In the genomic region with DNA sequence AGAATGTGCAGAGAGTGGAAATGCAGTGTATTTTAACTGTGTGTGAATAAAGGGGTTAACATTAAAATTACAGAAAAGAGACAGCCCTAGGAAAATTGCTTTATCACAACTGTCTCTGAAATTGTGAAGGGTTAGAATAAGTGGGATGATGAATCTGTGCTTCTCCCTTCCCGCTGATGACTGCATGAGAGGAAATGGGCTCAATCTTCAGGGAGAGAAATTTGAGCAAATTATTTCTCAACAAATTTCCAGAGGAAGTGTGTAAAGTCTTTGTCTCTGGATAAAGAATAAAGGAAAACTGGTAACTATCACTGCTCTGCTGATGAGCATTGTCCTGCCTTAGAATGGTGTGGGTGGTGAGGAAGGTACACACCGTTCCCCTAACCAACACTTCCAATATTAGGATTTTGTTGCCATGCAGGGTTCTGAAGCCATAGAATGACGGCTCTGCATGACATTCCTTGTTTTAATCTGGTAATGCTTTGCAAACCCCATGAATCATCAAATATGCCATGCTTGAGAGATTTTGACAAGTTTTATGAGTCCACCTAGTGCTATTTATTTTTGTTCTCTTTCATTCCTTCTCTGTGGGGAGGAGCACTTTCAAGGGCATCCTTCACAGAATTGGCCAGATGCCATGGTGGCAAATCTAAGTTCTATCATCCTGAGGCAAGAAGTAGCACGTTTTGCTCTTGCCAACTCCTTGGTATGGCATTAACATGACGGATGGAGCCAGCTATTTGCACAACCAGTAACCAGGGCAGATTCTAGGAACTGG, we compare ENCODE assay signal across 15 cellular contexts.
DNase-seq lines count a peak whose midpoint lies in the region; TF ChIP-seq lines count a peak whose summit lies in the region.
"Had no signal": no experiment of that assay in that cellular context is flagged by ENCODE, and none has a peak within 500 bp of the region (broad histone marks: within the 10 kb centered on the region; RNA-seq: fewer than 3 reads in every experiment).

No MANE protein-coding gene starts in this region.

- H3K27ac ChIP-seq in testis = no peak overlapping the region
- H3K27ac ChIP-seq: ascending aorta, SJSA1, upper lobe of right lung, WERI-Rb-1 had no signal

- DNase-seq in NCI-H2171 treated with DMSO at 0.1 percent for 48 hours (lab: John Stamatoyannopoulos, UW) (peak; percentile 31), NCI-H2171 (lab: John Stamatoyannopoulos, UW) (no peak), SW480 (ENCODE audit: low spot score) (peak; percentile 20), fibroblast of pulmonary artery (ENCODE audit: low read depth) (peak; percentile 32), testis (peak; percentile 18), DMS153 treated with DMSO at 0.1 percent for 48 hours (lab: John Stamatoyannopoulos, UW; ENCODE audit: unreplicated experiment) (no peak), NCI-H510A treated with DMSO at 0.1 percent for 48 hours (lab: John Stamatoyannopoulos, UW) (no peak), NCI-H510A (lab: John Stamatoyannopoulos, UW) (no peak)
- DNase-seq: naive B cell, NCI-H524, small intestine, upper lobe of right lung, WERI-Rb-1 had no signal

- H3K36me3 ChIP-seq in testis (ENCODE audit: low read depth, missing control alignments) = no peaks in the 10 kb centered on the region
- H3K36me3 ChIP-seq: ascending aorta, SJSA1, upper lobe of right lung, WERI-Rb-1 had no signal

- TF ChIP-seq CTCF in fibroblast of pulmonary artery (IDR thresholded peaks at IDR 0.05; ENCODE audit: low read length, missing control alignments) = no peak
- no peak for TF ChIP-seq CTCF in testis (IDR thresholded peaks at IDR 0.05)

- H3K4me1 ChIP-seq in testis = peaks cover 3% of the 10 kb centered on the region
- H3K4me1 ChIP-seq: ascending aorta, SJSA1 had no signal

- WGBS in testis, 2 donors = 40 to 53% methylated on average over 5 of the region's 5 CpGs

- H3K4me3 ChIP-seq in fibroblast of pulmonary artery (replicated peaks; ENCODE audit: low read depth, low read length) = no peak overlapping the region
- no peak overlapping the region for H3K4me3 ChIP-seq in testis
- H3K4me3 ChIP-seq: ascending aorta, SJSA1, upper lobe of right lung had no signal

- TF ChIP-seq POLR2A in testis (IDR thresholded peaks at IDR 0.05) = no peak

- intact Hi-C loops in testis (cut with DNase I; ENCODE audit: low total_unique reads) = no loop called here

- H3K27me3 ChIP-seq in testis = no peaks in the 10 kb centered on the region
- H3K27me3 ChIP-seq: ascending aorta, SJSA1, upper lobe of right lung had no signal

- no peaks in the 10 kb centered on the region for H3K9me3 ChIP-seq in testis
- H3K9me3 ChIP-seq: ascending aorta, SJSA1, upper lobe of right lung had no signal

Comparison
In these comparisons a context has a peak if more than half of its experiments do, and no peak if none do; other contexts are left out.
1. DNase-seq: peak in NCI-H2171 treated with DMSO at 0.1 percent for 48 hours (single experiment), SW480 (single experiment), fibroblast of pulmonary artery (single experiment) and testis (single experiment); none in NCI-H2171 (single experiment), DMS153 treated with DMSO at 0.1 percent for 48 hours (single experiment), NCI-H510A treated with DMSO at 0.1 percent for 48 hours (single experiment) and NCI-H510A (single experiment).